Comparison of ENCODE assay signal across 1 cellular context in genomic region chr2:187509667-187510417, GRCh38.
A peak's percentile ranks its signal among the peaks of the same experiment; 100 is the strongest.
TF ChIP-seq lines count a peak whose summit lies in the region.

No MANE protein-coding gene starts in this region.

TF ChIP-seq in HepG2, 621 proteins besides CTCF, POLR2A, EP300 and RAD21 (continued from another document and continues in another):
- TF ChIP-seq ZUFSP (CRISPR knock-in tag; IDR thresholded peaks at IDR 0.05; ENCODE audit: borderline replicate concordance) (no peak), NCOA5 (CRISPR knock-in tag; IDR thresholded peaks at IDR 0.05) (peak; percentile 53; the same call in 1 of the 2 replicates), MED8 (CRISPR knock-in tag; IDR thresholded peaks at IDR 0.05; ENCODE audit: insufficient replicate concordance) (peak; percentile 94), ZNF788 (CRISPR knock-in tag; IDR thresholded peaks at IDR 0.05; ENCODE audit: borderline replicate concordance) (0 out of 2 replicates have a peak, but pooled peaks have one; percentile 39), TMF1 (CRISPR knock-in tag; IDR thresholded peaks at IDR 0.05; ENCODE audit: low read depth) (no peak), TCF7 (IDR thresholded peaks at IDR 0.05; ENCODE audit: low read depth) (peak; percentile 100), ZNF143 (CRISPR knock-in tag; IDR thresholded peaks at IDR 0.05) (no peak), RERE (CRISPR knock-in tag; IDR thresholded peaks at IDR 0.05; ENCODE audit: low read depth) (peak; percentile 99), ZNF432 (CRISPR knock-in tag; IDR thresholded peaks at IDR 0.05; ENCODE audit: borderline replicate concordance) (no peak), NR0B2 (CRISPR knock-in tag; IDR thresholded peaks at IDR 0.05) (no peak), ZNF251 (CRISPR knock-in tag; IDR thresholded peaks at IDR 0.05) (no peak), KLF11 (CRISPR knock-in tag; IDR thresholded peaks at IDR 0.05) (no peak; the same call in 1 of the 2 replicates), ATF6 (CRISPR knock-in tag; conservative IDR thresholded peaks at IDR 0.05) (no peak), ONECUT2 (CRISPR knock-in tag; IDR thresholded peaks at IDR 0.05) (peak; percentile 96), AKAP8 (CRISPR knock-in tag; IDR thresholded peaks at IDR 0.05) (peak; percentile 77), SMAD9 (CRISPR knock-in tag; IDR thresholded peaks at IDR 0.05) (no peak), SPEN (CRISPR knock-in tag; IDR thresholded peaks at IDR 0.05; ENCODE audit: low read depth) (peak; percentile 39; the same call in 1 of the 2 replicates), ETV6 (CRISPR knock-in tag; conservative IDR thresholded peaks at IDR 0.05) (0 out of 2 replicates have a peak, but pooled peaks have one; percentile 65), JUNB (CRISPR knock-in tag; IDR thresholded peaks at IDR 0.05; ENCODE audit: borderline replicate concordance) (peak; percentile 88; the same call in 1 of the 2 replicates), ZSCAN22 (CRISPR knock-in tag; IDR thresholded peaks at IDR 0.05) (peak; percentile 49; the same call in 1 of the 2 replicates), ZNF326 (CRISPR knock-in tag; IDR thresholded peaks at IDR 0.05; ENCODE audit: borderline replicate concordance) (no peak), ZNF101 (CRISPR knock-in tag; IDR thresholded peaks at IDR 0.05; ENCODE audit: borderline replicate concordance, low read depth) (0 out of 2 replicates have a peak, but pooled peaks have one; percentile 37), ZNF33B (CRISPR knock-in tag; IDR thresholded peaks at IDR 0.05) (no peak), SETDB1 (CRISPR knock-in tag; IDR thresholded peaks at IDR 0.05; ENCODE audit: borderline replicate concordance) (no peak), RFX1 (IDR thresholded peaks at IDR 0.05) (peak; percentile 73), PITX1 (CRISPR knock-in tag; IDR thresholded peaks at IDR 0.05) (peak; percentile 99), ZNF124 (CRISPR knock-in tag; IDR thresholded peaks at IDR 0.05) (no peak), ARID4A (CRISPR knock-in tag; IDR thresholded peaks at IDR 0.05; ENCODE audit: borderline replicate concordance) (peak; percentile 32; the same call in 1 of the 2 replicates), FOXM1 (CRISPR knock-in tag; IDR thresholded peaks at IDR 0.05) (peak; percentile 59; the same call in 1 of the 2 replicates), FOXJ3 (CRISPR knock-in tag; IDR thresholded peaks at IDR 0.05; ENCODE audit: borderline replicate concordance) (peak; percentile 99), ZNF205 (CRISPR knock-in tag; IDR thresholded peaks at IDR 0.05) (peak; percentile 93), MYNN (CRISPR knock-in tag; IDR thresholded peaks at IDR 0.05; ENCODE audit: low read depth) (no peak), BRF2 (CRISPR knock-in tag; IDR thresholded peaks at IDR 0.05) (peak; percentile 62), ZNF282 (IDR thresholded peaks at IDR 0.05; ENCODE audit: partially characterized antibody) (no peak), CERS6 (CRISPR knock-in tag; IDR thresholded peaks at IDR 0.05) (no peak), ZNF414 (CRISPR knock-in tag; IDR thresholded peaks at IDR 0.05) (peak; percentile 8), CEBPB (IDR thresholded peaks at IDR 0.05; ENCODE audit: borderline replicate concordance, low read depth, low read length) (no peak; the same call in 1 of the 2 replicates), FOXC1 (CRISPR knock-in tag; IDR thresholded peaks at IDR 0.05; ENCODE audit: borderline replicate concordance) (0 out of 2 replicates have a peak, but pooled peaks have one; percentile 9), ZNF207 (IDR thresholded peaks at IDR 0.05; ENCODE audit: borderline replicate concordance) (no peak), ZNF230 (CRISPR knock-in tag; IDR thresholded peaks at IDR 0.05) (no peak; the same call in 1 of the 2 replicates), ZNF768 (CRISPR knock-in tag; IDR thresholded peaks at IDR 0.05) (no peak), GATAD2A (CRISPR knock-in tag; IDR thresholded peaks at IDR 0.05) (peak; percentile 89), MZF1 (CRISPR knock-in tag; IDR thresholded peaks at IDR 0.05; ENCODE audit: borderline replicate concordance) (peak; percentile 19; the same call in 1 of the 2 replicates), ZNF446 (CRISPR knock-in tag; IDR thresholded peaks at IDR 0.05) (no peak), CHCHD3 (CRISPR knock-in tag; IDR thresholded peaks at IDR 0.05) (no peak), PLSCR1 (CRISPR knock-in tag; IDR thresholded peaks at IDR 0.05; ENCODE audit: borderline replicate concordance) (no peak), ZNF652 (CRISPR knock-in tag; IDR thresholded peaks at IDR 0.05; ENCODE audit: borderline replicate concordance, low read depth) (no peak), ESRRA (CRISPR knock-in tag; IDR thresholded peaks at IDR 0.05; ENCODE audit: low read depth) (no peak), PAX8 (CRISPR knock-in tag; IDR thresholded peaks at IDR 0.05; ENCODE audit: borderline replicate concordance) (0 out of 2 replicates have a peak, but pooled peaks have one; percentile 56), POLR2AphosphoS5 (IDR thresholded peaks at IDR 0.05; ENCODE audit: low read depth, low read length) (peak; percentile 41)
